8 cellular contexts compared by ENCODE assay signal in genomic region chr1:93616221-93616995, GRCh38.
DNase-seq lines count a peak whose midpoint lies in the region; ATAC-seq, FAIRE-seq and TF ChIP-seq lines count a peak whose summit lies in the region.

No MANE protein-coding gene starts in this region.

- FAIRE-seq in pancreas (lab: Jason Lieb, UNC): no peak

- TF ChIP-seq CTCF in Peyer's patch (IDR thresholded peaks at IDR 0.05) (no peak), fibroblast of the aortic adventitia (IDR thresholded peaks at IDR 0.05; ENCODE audit: insufficient read depth, low read length) (no peak), pancreas (IDR thresholded peaks at IDR 0.05) (no peak)

- peaks cover 0 to 60% (median 18%) of the 10 kb centered on the region in 4 donors for H3K4me1 ChIP-seq in Peyer's patch
- H3K4me1 ChIP-seq in pancreas: peaks cover 17 to 30% (median 24%) of the 10 kb centered on the region in 3 donors

- DNase-seq in H4 (ENCODE audit: low spot score) (peak; percentile 18), Peyer's patch (no peak), fibroblast of the aortic adventitia (ENCODE audit: low read depth) (peak; percentile 61), pancreas (no peak)

- 82 to 83% methylated on average over 8 of the region's 8 CpGs for WGBS in pancreas, 2 donors

- H3K36me3 ChIP-seq in Peyer's patch (no peaks in the 10 kb centered on the region), pancreas (no peaks in the 10 kb centered on the region)

- no peaks in the 10 kb centered on the region for H3K9me3 ChIP-seq in Peyer's patch
- no peaks in the 10 kb centered on the region for H3K9me3 ChIP-seq in pancreas

- H3K27me3 ChIP-seq in Peyer's patch (no peaks in the 10 kb centered on the region), pancreas (no peaks in the 10 kb centered on the region)

- H3K4me3 ChIP-seq in Peyer's patch (no peak overlapping the region), fibroblast of the aortic adventitia (ENCODE audit: low read depth, low read length) (no peak overlapping the region), pancreas (no peak overlapping the region)

- intact Hi-C loops in pancreas (cut with DNase I): no loop called here

- TF ChIP-seq POLR2A in Peyer's patch (IDR thresholded peaks at IDR 0.05): no peak

- H3K27ac ChIP-seq in Peyer's patch (peak overlapping the region; percentile 20 to 95 (median 74)), pancreas (peak overlapping the region; percentile 64 to 85 (median 75))

- no peak for ATAC-seq in pancreas
- no peak for ATAC-seq in GM21528 (IDR thresholded peaks at IDR 0.05; ENCODE audit: low FRiP score, unreplicated experiment)
- no peak for ATAC-seq in GM21390 (IDR thresholded peaks at IDR 0.05; ENCODE audit: unreplicated experiment)
- no peak for ATAC-seq in GM18498 (IDR thresholded peaks at IDR 0.05; ENCODE audit: unreplicated experiment)
- no peak for ATAC-seq in HG02973 (IDR thresholded peaks at IDR 0.05; ENCODE audit: unreplicated experiment)

Comparison
In these comparisons a context has a peak if more than half of its experiments do, and no peak if none do; other contexts are left out.
1. DNase-seq: peak in H4 (single experiment) and fibroblast of the aortic adventitia (single experiment); none in Peyer's patch (0 of 3) and pancreas (0 of 6).